1 cellular context compared by ENCODE assay signal in the genomic region with DNA sequence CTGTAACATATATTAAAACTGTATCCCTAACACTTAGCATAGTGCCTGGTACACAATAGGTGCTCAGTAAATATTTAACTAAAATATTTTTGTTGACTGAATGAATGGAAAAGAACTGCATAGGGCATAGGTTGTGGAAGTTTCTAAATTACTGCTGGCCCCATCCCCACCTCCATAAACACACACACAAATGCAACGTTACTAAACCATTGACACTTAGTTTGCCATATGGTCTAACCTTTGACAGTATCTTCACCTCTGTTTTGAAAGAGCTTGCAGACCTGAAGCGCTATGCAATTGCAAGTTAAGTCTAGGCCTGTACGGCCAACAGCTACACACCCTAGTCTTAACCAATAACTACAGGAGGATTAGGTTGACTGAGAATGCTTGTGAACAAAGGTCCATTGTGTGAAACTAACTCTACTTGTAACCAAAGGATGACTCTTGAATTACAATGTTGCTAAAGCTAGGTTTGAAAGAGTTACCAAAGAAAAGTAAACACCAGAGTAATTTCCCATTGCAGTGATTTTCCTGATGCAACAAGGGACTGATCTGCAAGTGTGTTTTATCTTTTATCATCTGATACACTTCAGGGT.
TF ChIP-seq lines count a peak whose summit lies in the region.

No MANE protein-coding gene starts in this region.

TF ChIP-seq in K562, 482 proteins besides CTCF, POLR2A, EP300 and RAD21 (continued from another document):
- TF ChIP-seq, protein P1, sequence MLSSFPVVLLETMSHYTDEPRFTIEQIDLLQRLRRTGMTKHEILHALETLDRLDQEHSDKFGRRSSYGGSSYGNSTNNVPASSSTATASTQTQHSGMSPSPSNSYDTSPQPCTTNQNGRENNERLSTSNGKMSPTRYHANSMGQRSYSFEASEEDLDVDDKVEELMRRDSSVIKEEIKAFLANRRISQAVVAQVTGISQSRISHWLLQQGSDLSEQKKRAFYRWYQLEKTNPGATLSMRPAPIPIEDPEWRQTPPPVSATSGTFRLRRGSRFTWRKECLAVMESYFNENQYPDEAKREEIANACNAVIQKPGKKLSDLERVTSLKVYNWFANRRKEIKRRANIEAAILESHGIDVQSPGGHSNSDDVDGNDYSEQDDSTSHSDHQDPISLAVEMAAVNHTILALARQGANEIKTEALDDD (IDR thresholded peaks at IDR 0.05) = 0 out of 2 replicates have a peak, but pooled peaks have one; percentile 42
